Comparison of ENCODE assay signal across 30 cellular contexts in the genomic region with DNA sequence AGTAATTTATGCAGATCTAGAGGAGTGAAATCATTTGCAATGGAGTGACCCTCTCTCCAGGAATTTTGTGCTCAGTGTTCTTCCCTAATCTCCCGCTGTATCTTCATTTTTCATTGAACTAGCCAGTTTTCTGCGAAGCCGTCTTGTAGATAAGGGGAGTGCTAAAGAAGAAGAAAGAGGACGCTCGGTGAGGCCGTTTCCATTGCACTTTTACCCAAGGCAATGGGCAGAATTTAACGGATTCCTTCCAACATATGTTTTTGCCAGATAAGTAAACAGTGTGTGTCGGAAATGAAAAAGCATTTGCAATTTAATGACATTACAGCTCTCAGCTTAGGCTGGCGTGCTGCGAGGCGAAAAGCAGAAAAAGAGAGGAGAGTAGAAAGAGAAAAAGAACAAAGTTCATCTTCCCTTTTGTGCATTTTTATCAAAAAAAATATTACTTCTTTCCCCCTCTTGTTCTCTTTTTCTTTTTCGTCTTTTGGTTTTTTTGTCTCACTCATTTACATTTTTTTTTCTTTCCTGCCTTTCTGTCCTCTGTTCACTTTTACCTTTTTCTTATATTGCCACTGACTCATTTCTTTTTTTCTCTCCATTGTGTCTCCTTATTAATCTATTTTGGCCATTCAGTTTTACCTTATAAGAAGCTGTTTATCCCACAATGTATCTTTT. TPM values are rescaled to one million over a fixed set of nuclear protein-coding genes. Genes with fewer than 3 reads are reported as not detected.
DNase-seq lines count a peak whose midpoint lies in the region; ATAC-seq and TF ChIP-seq lines count a peak whose summit lies in the region.
"Had no signal": no experiment of that assay in that cellular context is flagged by ENCODE, and none has a peak within 500 bp of the region (broad histone marks: within the 10 kb centered on the region; RNA-seq: fewer than 3 reads in every experiment).

No MANE protein-coding gene starts in this region.

- H3K9me3 Mint-ChIP-seq in activated naive CD8-positive, alpha-beta T cell treated with anti-CD3 and anti-CD28 coated beads, Interleukin-2, amount 50 U/mL, for 24 hours, result no peaks in the 10 kb centered on the region
- no peaks in the 10 kb centered on the region for H3K9me3 Mint-ChIP-seq in neural crest cell
- H3K9me3 Mint-ChIP-seq: immature natural killer cell; stimulated activated memory B cell treated with anti-CD40 and anti-IgM and Interleukin-4, amounts not matched to agents 10 μg/mL and 1 μg/mL and 100 μg/mL, for 72 hours had no signal

- H3K9me3 ChIP-seq in Peyer's patch, result no peaks in the 10 kb centered on the region
- H3K9me3 ChIP-seq: body of pancreas, spleen, testis, vagina had no signal

- H3K27ac Mint-ChIP-seq in activated naive CD8-positive, alpha-beta T cell treated with anti-CD3 and anti-CD28 coated beads, Interleukin-2, amount 50 U/mL, for 24 hours, result no peak overlapping the region
- peak overlapping the region; percentile 7 for H3K27ac Mint-ChIP-seq in neural crest cell (ENCODE audit: unreplicated experiment)
- H3K27ac Mint-ChIP-seq: activated CD8-positive, alpha-beta T cell treated with anti-CD3 and anti-CD28 coated beads for 36 hours; immature natural killer cell; naive B cell; stimulated activated memory B cell treated with anti-CD40 and anti-IgM and Interleukin-4, amounts not matched to agents 10 μg/mL and 1 μg/mL and 100 μg/mL, for 72 hours had no signal

- H3K36me3 ChIP-seq in Peyer's patch, result no peaks in the 10 kb centered on the region
- H3K36me3 ChIP-seq: left ventricle myocardium inferior, spleen, vagina had no signal

- H3K4me1 ChIP-seq in Peyer's patch, result peaks cover 0 to 13% (median 0%) of the 10 kb centered on the region in 4 donors
- H3K4me1 ChIP-seq: left ventricle myocardium inferior, spleen, testis, vagina had no signal

- TF ChIP-seq POLR2A in Peyer's patch (IDR thresholded peaks at IDR 0.05), result no peak

- peaks cover 1% of the 10 kb centered on the region for H3K36me3 Mint-ChIP-seq in activated naive CD8-positive, alpha-beta T cell treated with anti-CD3 and anti-CD28 coated beads, Interleukin-2, amount 50 U/mL, for 24 hours (ENCODE audit: low read depth)
- H3K36me3 Mint-ChIP-seq in neural crest cell (ENCODE audit: low read depth), result no peaks in the 10 kb centered on the region
- H3K36me3 Mint-ChIP-seq: immature natural killer cell; naive B cell; stimulated activated memory B cell treated with anti-CD40 and anti-IgM and Interleukin-4, amounts not matched to agents 10 μg/mL and 1 μg/mL and 100 μg/mL, for 72 hours had no signal

- TF ChIP-seq CTCF in neural crest cell (conservative IDR thresholded peaks at IDR 0.05) (no peak), Peyer's patch (IDR thresholded peaks at IDR 0.05) (no peak)

- DNase-seq in EH (ENCODE audit: low read depth) (peak; percentile 3), OCI-M1 (lab: John Stamatoyannopoulos, UW) (peak; percentile 97), neural crest cell (ENCODE audit: low read depth, low spot score) (no peak), ureter (ENCODE audit: low spot score) (no peak), Peyer's patch (no peak)
- DNase-seq in activated naive CD8-positive, alpha-beta T cell treated with anti-CD3 and anti-CD28 coated beads, Interleukin-2, amount 50 U/mL, for 24 hours, result no peak
- DNase-seq: activated CD4-positive, CD25-positive, alpha-beta regulatory T cell; activated CD8-positive, alpha-beta T cell treated with anti-CD3 and anti-CD28 coated beads for 36 hours; activated gamma-delta T cell; body of pancreas; C1 segment of cervical spinal cord; head of caudate nucleus; immature natural killer cell; Karpas-422; left ventricle myocardium inferior; naive B cell; NCI-H1436 treated with DMSO at 0.1 percent for 48 hours; spleen; stimulated activated CD4-positive, alpha-beta T cell treated with anti-CD3 and anti-CD28 coated beads, Interleukin-2, amount 100 ng/mL, for 48 hours; testis had no signal

- H3K4me1 Mint-ChIP-seq in activated naive CD8-positive, alpha-beta T cell treated with anti-CD3 and anti-CD28 coated beads, Interleukin-2, amount 50 U/mL, for 24 hours, result peaks cover 27% of the 10 kb centered on the region
- peaks cover 63% of the 10 kb centered on the region for H3K4me1 Mint-ChIP-seq in neural crest cell
- H3K4me1 Mint-ChIP-seq: immature natural killer cell, naive B cell had no signal

- no peak overlapping the region for H3K4me3 ChIP-seq in Peyer's patch
- H3K4me3 ChIP-seq: body of pancreas, GM12878, left ventricle myocardium inferior, spleen, testis, vagina had no signal

- no peak for ATAC-seq in activated naive CD8-positive, alpha-beta T cell treated with anti-CD3 and anti-CD28 coated beads, Interleukin-2, amount 50 U/mL, for 24 hours
- ATAC-seq in HG02973 (IDR thresholded peaks at IDR 0.05; ENCODE audit: unreplicated experiment) (no peak), HG03432 (IDR thresholded peaks at IDR 0.05; ENCODE audit: unreplicated experiment) (no peak)
- ATAC-seq: activated CD8-positive, alpha-beta T cell treated with anti-CD3 and anti-CD28 coated beads for 36 hours; body of pancreas; GM12878; stimulated activated memory B cell treated with anti-CD40 and anti-IgM and Interleukin-4, amounts not matched to agents 10 μg/mL and 1 μg/mL and 100 μg/mL, for 72 hours had no signal

- peaks cover 0 to 6% of the 10 kb centered on the region in 2 donors for H3K27me3 ChIP-seq in Peyer's patch
- H3K27me3 ChIP-seq: testis, vagina had no signal

- peak overlapping the region; percentile 22 for H3K4me3 Mint-ChIP-seq in activated naive CD8-positive, alpha-beta T cell treated with anti-CD3 and anti-CD28 coated beads, Interleukin-2, amount 50 U/mL, for 24 hours
- peak overlapping the region; percentile 52 for H3K4me3 Mint-ChIP-seq in neural crest cell
- H3K4me3 Mint-ChIP-seq: activated CD8-positive, alpha-beta T cell treated with anti-CD3 and anti-CD28 coated beads for 36 hours; immature natural killer cell; naive B cell; stimulated activated memory B cell treated with anti-CD40 and anti-IgM and Interleukin-4, amounts not matched to agents 10 μg/mL and 1 μg/mL and 100 μg/mL, for 72 hours had no signal

- peaks cover 48% of the 10 kb centered on the region for H3K27me3 Mint-ChIP-seq in activated naive CD8-positive, alpha-beta T cell treated with anti-CD3 and anti-CD28 coated beads, Interleukin-2, amount 50 U/mL, for 24 hours
- H3K27me3 Mint-ChIP-seq in neural crest cell (ENCODE audit: low read depth), result peaks cover 19% of the 10 kb centered on the region

- H3K27ac ChIP-seq in Peyer's patch, result no peak overlapping the region
- H3K27ac ChIP-seq: body of pancreas, left ventricle myocardium inferior, RWPE1, spleen, testis, vagina had no signal

RNA-seq across cellular contexts. Expression of gene SOX21, which starts 49.9 kb away (rescaled TPM):
- total RNA-seq in neural crest cell (71.8 and 79.5 TPM in 2 replicates), ureter (not detected), Peyer's patch (not detected)
- total RNA-seq: activated CD8-positive, alpha-beta T cell treated with anti-CD3 and anti-CD28 coated beads for 36 hours; fibroblast of villous mesenchyme; GM12878; HT-29; left ventricle myocardium inferior; NCI-H460; osteocyte; spleen had no signal

Comparison
In these comparisons a context has a peak if more than half of its experiments do, and no peak if none do; other contexts are left out.
1. DNase-seq: peak in EH (single experiment) and OCI-M1 (single experiment); none in activated naive CD8-positive, alpha-beta T cell treated with anti-CD3 and anti-CD28 coated beads, Interleukin-2, amount 50 U/mL, for 24 hours (single experiment), neural crest cell (single experiment), ureter (single experiment) and Peyer's patch (0 of 3).
2. RNA of gene SOX21, which starts 49.9 kb away (total RNA-seq): 71.8 to 79.5 TPM in neural crest cell; not detected in ureter (single experiment) and not detected in Peyer's patch; every median in the first group is over 10 times any median in the second.